Comparison of ENCODE assay signal across 28 cellular contexts in genomic region chr12:79482921-79483320, GRCh38.
"Had no signal": no experiment of that assay in that cellular context is flagged by ENCODE, and none has a peak within 500 bp of the region (broad histone marks: within the 10 kb centered on the region; RNA-seq: fewer than 3 reads in every experiment).

No MANE protein-coding gene starts in this region.

- H3K4me3 Mint-ChIP-seq: naive B cell; natural killer cell; nephron progenitor cell; neural progenitor cell; stimulated activated memory B cell treated with anti-CD40 and anti-IgM and Interleukin-4, amounts not matched to agents 10 μg/mL and 1 μg/mL and 100 μg/mL, for 72 hours; stimulated activated naive CD8-positive, alpha-beta T cell treated with anti-CD3 and anti-CD28 coated beads, Interleukin-15, amount 100 ng/mL, for 72 hours had no signal

- H3K36me3 Mint-ChIP-seq: naive B cell; natural killer cell; neural progenitor cell; stimulated activated memory B cell treated with anti-CD40 and anti-IgM and Interleukin-4, amounts not matched to agents 10 μg/mL and 1 μg/mL and 100 μg/mL, for 72 hours had no signal

- H3K9ac ChIP-seq: neural progenitor cell had no signal

- H3K27me3 ChIP-seq: hepatocyte, neural progenitor cell, neutrophil, right atrium auricular region, right lobe of liver, tibial nerve, upper lobe of left lung, vagina had no signal

- H3K4me2 ChIP-seq: hepatocyte, neural progenitor cell, smooth muscle cell had no signal

- H3K4me1 ChIP-seq: lower lobe of right lung, right atrium auricular region, right lobe of liver, tibial nerve, upper lobe of left lung, vagina had no signal

- H3K4me3 ChIP-seq: hepatocyte, lower lobe of right lung, neural progenitor cell, right atrium auricular region, right lobe of liver, smooth muscle cell, tibial nerve, upper lobe of left lung, vagina had no signal

- H3K36me3 ChIP-seq: lower lobe of right lung, neural progenitor cell, neutrophil, right atrium auricular region, right lobe of liver, tibial nerve, upper lobe of left lung, vagina had no signal

- H3K27ac ChIP-seq: hepatocyte, lower lobe of right lung, neural progenitor cell, neutrophil, right atrium auricular region, right lobe of liver, tibial nerve, upper lobe of left lung, vagina had no signal

- H2AFZ ChIP-seq: hepatocyte had no signal

- H3K9me3 ChIP-seq: lower lobe of right lung, neutrophil, right atrium auricular region, right lobe of liver, upper lobe of left lung, vagina had no signal

- H3K9me3 Mint-ChIP-seq: neural progenitor cell had no signal

- H3K27ac Mint-ChIP-seq: naive B cell; natural killer cell; nephron progenitor cell; neural progenitor cell; progenitor cell of endocrine pancreas; stimulated activated memory B cell treated with anti-CD40 and anti-IgM and Interleukin-4, amounts not matched to agents 10 μg/mL and 1 μg/mL and 100 μg/mL, for 72 hours; stimulated activated naive CD8-positive, alpha-beta T cell treated with anti-CD3 and anti-CD28 coated beads, Interleukin-15, amount 100 ng/mL, for 72 hours had no signal

- H3K79me2 ChIP-seq: hepatocyte had no signal

- H3K27me3 Mint-ChIP-seq: progenitor cell of endocrine pancreas; stimulated activated naive CD8-positive, alpha-beta T cell treated with anti-CD3 and anti-CD28 coated beads, Interleukin-15, amount 100 ng/mL, for 72 hours had no signal

- DNase-seq: kidney glomerular epithelial cell; left cardiac atrium; lower lobe of right lung; mammary epithelial cell; mesenchymal stem cell; naive B cell; natural killer cell; nephron progenitor cell; occipital lobe; right lobe of liver; stimulated activated CD4-positive, alpha-beta T cell treated with anti-CD3 and anti-CD28 coated beads, Interleukin-1b, Interleukin-23, amount 100 ng/mL, for 48 hours; stimulated activated CD4-positive, alpha-beta T cell treated with anti-CD3 and anti-CD28 coated beads, Interleukin-2, amount 100 ng/mL, for 48 hours; stimulated activated CD4-positive, alpha-beta T cell treated with anti-CD3 and anti-CD28 coated beads, Interleukin-4, amount 100 ng/mL, for 4 hours; stimulated activated CD8-positive, alpha-beta memory T cell treated with anti-CD3 and anti-CD28 coated beads, Interleukin-4, amount 100 ng/mL, for 48 hours; stimulated activated naive CD4-positive, alpha-beta T cell treated with Interleukin-2 at 50 U/mL for 16 hours; stimulated activated naive CD8-positive, alpha-beta T cell treated with anti-CD3 and anti-CD28 coated beads, Interleukin-15, amount 100 ng/mL, for 72 hours; substantia nigra; upper lobe of left lung had no signal

- ATAC-seq: left cardiac atrium; left lobe of liver; natural killer cell; right lobe of liver; stimulated activated memory B cell treated with anti-CD40 and anti-IgM and Interleukin-4, amounts not matched to agents 10 μg/mL and 1 μg/mL and 100 μg/mL, for 72 hours; stimulated activated naive CD8-positive, alpha-beta T cell treated with anti-CD3 and anti-CD28 coated beads, Interleukin-15, amount 100 ng/mL, for 72 hours had no signal

- H3K4me1 Mint-ChIP-seq: naive B cell; natural killer cell; nephron progenitor cell; stimulated activated memory B cell treated with anti-CD40 and anti-IgM and Interleukin-4, amounts not matched to agents 10 μg/mL and 1 μg/mL and 100 μg/mL, for 72 hours; stimulated activated naive CD8-positive, alpha-beta T cell treated with anti-CD3 and anti-CD28 coated beads, Interleukin-15, amount 100 ng/mL, for 72 hours had no signal
